Comparison of ENCODE assay signal across 1 cellular context in the genomic region with DNA sequence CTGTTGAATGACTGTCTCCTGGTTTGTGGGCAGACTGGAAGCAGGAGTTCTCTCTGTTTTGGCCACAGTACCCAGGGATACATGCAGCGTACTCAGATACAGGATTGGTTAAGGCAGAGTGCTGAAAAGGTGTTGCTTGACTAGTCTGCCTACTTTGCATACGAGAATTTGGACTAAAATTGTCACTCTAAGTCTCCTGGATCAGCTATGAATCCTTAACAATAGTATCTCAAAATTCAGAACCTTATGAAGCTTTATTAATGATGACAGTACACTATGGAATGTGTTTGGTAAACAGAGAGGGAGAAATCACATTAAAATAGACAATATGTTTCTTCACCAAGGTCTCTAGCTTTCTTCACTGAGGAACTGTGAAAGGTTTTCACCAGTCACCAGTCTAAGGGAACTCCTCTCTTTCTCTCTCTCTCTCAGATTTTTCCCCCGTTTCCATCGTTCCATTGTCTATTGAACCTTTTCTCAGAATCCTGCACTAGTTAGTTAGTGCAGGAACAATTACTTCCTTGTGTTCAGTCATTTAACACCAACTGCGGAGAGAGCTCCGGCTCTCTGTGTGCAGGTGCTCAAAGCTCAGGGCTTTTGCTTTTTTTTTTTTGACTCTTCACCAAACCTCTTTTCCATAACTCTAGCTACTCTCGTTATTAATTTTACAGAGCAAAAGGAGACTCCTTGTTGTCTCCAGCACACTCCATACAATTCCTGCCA.
TF ChIP-seq lines count a peak whose summit lies in the region.

No MANE protein-coding gene starts in this region.

TF ChIP-seq in A549, 52 proteins besides CTCF, POLR2A, EP300 and RAD21:
- TF ChIP-seq RNF2 (IDR thresholded peaks at IDR 0.05; ENCODE audit: borderline replicate concordance, low read depth), result no peak
- TF ChIP-seq FOXS1 (CRISPR knock-in tag; IDR thresholded peaks at IDR 0.05), result no peak
- TF ChIP-seq, protein P1, sequence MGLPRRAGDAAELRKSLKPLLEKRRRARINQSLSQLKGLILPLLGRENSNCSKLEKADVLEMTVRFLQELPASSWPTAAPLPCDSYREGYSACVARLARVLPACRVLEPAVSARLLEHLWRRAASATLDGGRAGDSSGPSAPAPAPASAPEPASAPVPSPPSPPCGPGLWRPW (IDR thresholded peaks at IDR 0.05), result no peak
- TF ChIP-seq NPAS2 (CRISPR knock-in tag; IDR thresholded peaks at IDR 0.05; ENCODE audit: borderline replicate concordance), result no peak
- TF ChIP-seq, protein P2, sequence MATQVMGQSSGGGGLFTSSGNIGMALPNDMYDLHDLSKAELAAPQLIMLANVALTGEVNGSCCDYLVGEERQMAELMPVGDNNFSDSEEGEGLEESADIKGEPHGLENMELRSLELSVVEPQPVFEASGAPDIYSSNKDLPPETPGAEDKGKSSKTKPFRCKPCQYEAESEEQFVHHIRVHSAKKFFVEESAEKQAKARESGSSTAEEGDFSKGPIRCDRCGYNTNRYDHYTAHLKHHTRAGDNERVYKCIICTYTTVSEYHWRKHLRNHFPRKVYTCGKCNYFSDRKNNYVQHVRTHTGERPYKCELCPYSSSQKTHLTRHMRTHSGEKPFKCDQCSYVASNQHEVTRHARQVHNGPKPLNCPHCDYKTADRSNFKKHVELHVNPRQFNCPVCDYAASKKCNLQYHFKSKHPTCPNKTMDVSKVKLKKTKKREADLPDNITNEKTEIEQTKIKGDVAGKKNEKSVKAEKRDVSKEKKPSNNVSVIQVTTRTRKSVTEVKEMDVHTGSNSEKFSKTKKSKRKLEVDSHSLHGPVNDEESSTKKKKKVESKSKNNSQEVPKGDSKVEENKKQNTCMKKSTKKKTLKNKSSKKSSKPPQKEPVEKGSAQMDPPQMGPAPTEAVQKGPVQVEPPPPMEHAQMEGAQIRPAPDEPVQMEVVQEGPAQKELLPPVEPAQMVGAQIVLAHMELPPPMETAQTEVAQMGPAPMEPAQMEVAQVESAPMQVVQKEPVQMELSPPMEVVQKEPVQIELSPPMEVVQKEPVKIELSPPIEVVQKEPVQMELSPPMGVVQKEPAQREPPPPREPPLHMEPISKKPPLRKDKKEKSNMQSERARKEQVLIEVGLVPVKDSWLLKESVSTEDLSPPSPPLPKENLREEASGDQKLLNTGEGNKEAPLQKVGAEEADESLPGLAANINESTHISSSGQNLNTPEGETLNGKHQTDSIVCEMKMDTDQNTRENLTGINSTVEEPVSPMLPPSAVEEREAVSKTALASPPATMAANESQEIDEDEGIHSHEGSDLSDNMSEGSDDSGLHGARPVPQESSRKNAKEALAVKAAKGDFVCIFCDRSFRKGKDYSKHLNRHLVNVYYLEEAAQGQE (IDR thresholded peaks at IDR 0.05), result no peak
- no peak for TF ChIP-seq HOXB13 (CRISPR knock-in tag; IDR thresholded peaks at IDR 0.05; ENCODE audit: low read depth)
- no peak for TF ChIP-seq SMC3 (IDR thresholded peaks at IDR 0.05)
- no peak for TF ChIP-seq FOSL2 (IDR thresholded peaks at IDR 0.05)
- peak; percentile 35; the same call in 1 of the 2 replicates for TF ChIP-seq FOSL2 (CRISPR knock-in tag; IDR thresholded peaks at IDR 0.05)
